6 cellular contexts compared by ENCODE assay signal in genomic region chr19:35743640-35744306, GRCh38. TPM values are rescaled to one million over a fixed set of nuclear protein-coding genes. Genes with fewer than 3 reads are reported as not detected.
DNase-seq lines count a peak whose midpoint lies in the region; ATAC-seq and TF ChIP-seq lines count a peak whose summit lies in the region.

No MANE protein-coding gene starts in this region.

- peaks cover 12% of the 10 kb centered on the region for H3K36me3 Mint-ChIP-seq in activated CD8-positive, alpha-beta memory T cell treated with anti-CD3 and anti-CD28 coated beads, Interleukin-2, amount 10 ng/mL, durations not matched to agents 7 days and 5 days

- no peaks in the 10 kb centered on the region for H3K27me3 Mint-ChIP-seq in activated CD8-positive, alpha-beta memory T cell treated with anti-CD3 and anti-CD28 coated beads, Interleukin-2, amount 10 ng/mL, durations not matched to agents 7 days and 5 days

- peak overlapping the region; percentile 100 for H3K27ac Mint-ChIP-seq in activated CD8-positive, alpha-beta memory T cell treated with anti-CD3 and anti-CD28 coated beads, Interleukin-2, amount 10 ng/mL, durations not matched to agents 7 days and 5 days

- no peak for ATAC-seq in activated CD8-positive, alpha-beta memory T cell treated with anti-CD3 and anti-CD28 coated beads, Interleukin-2, amount 10 ng/mL, durations not matched to agents 7 days and 5 days

- WGBS in esophagus squamous epithelium, 2 donors: 82 to 88% methylated on average over 10 to 16 of the region's 16 CpGs
- whole genome bisulfite sequencing in stomach, 5 donors: 84 to 94% (median 89%) methylated on average over 8 to 16 of the region's 16 CpGs

- peak overlapping the region; percentile 89 for H3K4me3 Mint-ChIP-seq in activated CD8-positive, alpha-beta memory T cell treated with anti-CD3 and anti-CD28 coated beads, Interleukin-2, amount 10 ng/mL, durations not matched to agents 7 days and 5 days

- H3K27ac ChIP-seq in esophagus squamous epithelium (peak overlapping the region; percentile 100), stomach (peak overlapping the region in 4 of 5 donors; percentile 99 to 100 (median 100))

- TF ChIP-seq POLR2A in esophagus squamous epithelium (IDR thresholded peaks at IDR 0.05) (no peak), stomach (IDR thresholded peaks at IDR 0.05) (no peak)

- intact Hi-C loops in esophagus squamous epithelium (cut with DNase I) (no loop called here), stomach (cut with DNase I; ENCODE audit: low total_unique reads) (no loop called here)

- TF ChIP-seq CTCF in esophagus squamous epithelium (IDR thresholded peaks at IDR 0.05): no peak
- TF ChIP-seq CTCF in stomach (IDR thresholded peaks at IDR 0.05): no peak

- DNase-seq in activated CD8-positive, alpha-beta memory T cell treated with anti-CD3 and anti-CD28 coated beads, Interleukin-2, amount 10 ng/mL, durations not matched to agents 7 days and 5 days: no peak
- no peak for DNase-seq in activated CD8-positive, alpha-beta memory T cell treated with anti-CD3 and anti-CD28 coated beads for 24 hours
- DNase-seq in esophagus squamous epithelium (lab: John Stamatoyannopoulos, UW): no peak
- no peak for DNase-seq in stomach
- no peak for DNase-seq in stimulated activated CD4-positive, alpha-beta T cell treated with anti-CD3 and anti-CD28 coated beads, Interleukin-12 subunit alpha, Interleukin-12 subunit beta, amount 100 ng/mL, for 4 hours
- DNase-seq in superior temporal gyrus (ENCODE audit: extremely low spot score): no peak

- H3K4me1 ChIP-seq in esophagus squamous epithelium: peaks cover 26 to 79% (median 38%) of the 10 kb centered on the region in 3 donors
- peaks cover 36 to 74% (median 56%) of the 10 kb centered on the region in 4 donors for H3K4me1 ChIP-seq in stomach

- H3K4me3 ChIP-seq in esophagus squamous epithelium: peak overlapping the region in 1 of 4 donors; percentile 90
- peak overlapping the region in 2 of 4 donors; percentile 82 to 84 for H3K4me3 ChIP-seq in stomach

- CTCF ChIA-PET in activated CD8-positive, alpha-beta memory T cell treated with anti-CD3 and anti-CD28 coated beads, Interleukin-2, amount 10 ng/mL, durations not matched to agents 7 days and 5 days (lab: Charles Lee): interaction anchor here (1.2 to 2.7 kb wide), 6 partner anchors 31 to 160 kb away, joined by 3 to 12 read pairs (median 5); no protein-coding TSS in a partner anchor

- no peaks in the 10 kb centered on the region for H3K9me3 ChIP-seq in esophagus squamous epithelium
- no peaks in the 10 kb centered on the region for H3K9me3 ChIP-seq in stomach

- peaks cover 59% of the 10 kb centered on the region for H3K4me1 Mint-ChIP-seq in activated CD8-positive, alpha-beta memory T cell treated with anti-CD3 and anti-CD28 coated beads, Interleukin-2, amount 10 ng/mL, durations not matched to agents 7 days and 5 days

- no peaks in the 10 kb centered on the region for H3K9me3 Mint-ChIP-seq in activated CD8-positive, alpha-beta memory T cell treated with anti-CD3 and anti-CD28 coated beads, Interleukin-2, amount 10 ng/mL, durations not matched to agents 7 days and 5 days (ENCODE audit: low read depth)

- peaks cover 0 to 24% (median 2%) of the 10 kb centered on the region in 3 donors for H3K36me3 ChIP-seq in esophagus squamous epithelium
- peaks cover 1 to 16% (median 13%) of the 10 kb centered on the region in 4 donors for H3K36me3 ChIP-seq in stomach

- no peaks in the 10 kb centered on the region for H3K27me3 ChIP-seq in esophagus squamous epithelium
- no peaks in the 10 kb centered on the region for H3K27me3 ChIP-seq in stomach

- TF ChIP-seq EP300 in stomach (IDR thresholded peaks at IDR 0.05): no peak

RNA-seq across cellular contexts. Expression of gene U2AF1L4, which starts 1.4 kb away (rescaled TPM):
- total RNA-seq in activated CD8-positive, alpha-beta memory T cell treated with anti-CD3 and anti-CD28 coated beads, Interleukin-2, amount 10 ng/mL, durations not matched to agents 7 days and 5 days: 10 to 100 TPM; 25.1 to 35.6 TPM
- total RNA-seq in esophagus squamous epithelium (10 to 100 TPM; 10.2 to 19.0 (median 17.5) TPM), stomach (10 to 100 TPM; 11.4 to 98.0 (median 57.1) TPM)
- 10 to 100 TPM; 27.6 to 53.0 (median 44.8) TPM for polyA plus RNA-seq in stomach

RNA-seq across cellular contexts. Expression of gene IGFLR1, which starts 1.5 kb away (rescaled TPM):
- 100 to 1,000 TPM in 1 of 2 experiments, 10 to 100 TPM in 1; 51.7 to 117 TPM for total RNA-seq in activated CD8-positive, alpha-beta memory T cell treated with anti-CD3 and anti-CD28 coated beads, Interleukin-2, amount 10 ng/mL, durations not matched to agents 7 days and 5 days
- total RNA-seq in esophagus squamous epithelium: 1 to 10 TPM in 3 of 4 donors, under 1 TPM in 1; 0.87 to 4.8 (median 4.3) TPM
- total RNA-seq in stomach: 10 to 100 TPM in 2 of 5 donors, 1 to 10 TPM in 3; 3.6 to 36.8 (median 9.0) TPM
- polyA plus RNA-seq in stomach: 10 to 100 TPM in 1 of 3 donors, 1 to 10 TPM in 2; 6.4 to 15.6 (median 9.8) TPM

RNA-seq across cellular contexts. Expression of gene PSENEN, which starts 1.7 kb away (rescaled TPM):
- 10 to 100 TPM; 39.1 to 49.0 TPM for total RNA-seq in activated CD8-positive, alpha-beta memory T cell treated with anti-CD3 and anti-CD28 coated beads, Interleukin-2, amount 10 ng/mL, durations not matched to agents 7 days and 5 days
- 10 to 100 TPM; 23.3 to 33.9 (median 32.3) TPM for total RNA-seq in esophagus squamous epithelium
- total RNA-seq in stomach: 10 to 100 TPM in 3 of 5 donors, 1 to 10 TPM in 1, not detected in 1; 9.3 to 58.0 (median 32.2) TPM
- 100 to 1,000 TPM in 1 of 3 donors, 10 to 100 TPM in 2; 49.2 to 101 (median 51.0) TPM for polyA plus RNA-seq in stomach

RNA-seq across cellular contexts. Expression of gene LIN37, which starts 4.6 kb away (rescaled TPM):
- total RNA-seq in activated CD8-positive, alpha-beta memory T cell treated with anti-CD3 and anti-CD28 coated beads, Interleukin-2, amount 10 ng/mL, durations not matched to agents 7 days and 5 days: 1 to 10 TPM; 8.9 to 9.2 TPM
- total RNA-seq in esophagus squamous epithelium (10 to 100 TPM in 2 of 4 donors, 1 to 10 TPM in 2; 5.7 to 13.4 (median 9.5) TPM), stomach (10 to 100 TPM in 3 of 5 donors, 1 to 10 TPM in 2; 2.3 to 26.5 (median 17.9) TPM)
- polyA plus RNA-seq in stomach: 10 to 100 TPM; 21.5 to 44.9 (median 29.2) TPM

RNA-seq across cellular contexts. Expression of gene HSPB6, which starts 13.1 kb away (rescaled TPM):
- not detected for total RNA-seq in activated CD8-positive, alpha-beta memory T cell treated with anti-CD3 and anti-CD28 coated beads, Interleukin-2, amount 10 ng/mL, durations not matched to agents 7 days and 5 days
- total RNA-seq in esophagus squamous epithelium (10 to 100 TPM in 1 of 4 donors, 1 to 10 TPM in 3; 1.7 to 21.9 (median 3.6) TPM), stomach (100 to 1,000 TPM in 3 of 5 donors, 10 to 100 TPM in 2; 25.0 to 492 (median 209) TPM)
- 10 to 100 TPM; 45.0 to 84.9 (median 71.5) TPM for polyA plus RNA-seq in stomach
